In the genomic region with DNA sequence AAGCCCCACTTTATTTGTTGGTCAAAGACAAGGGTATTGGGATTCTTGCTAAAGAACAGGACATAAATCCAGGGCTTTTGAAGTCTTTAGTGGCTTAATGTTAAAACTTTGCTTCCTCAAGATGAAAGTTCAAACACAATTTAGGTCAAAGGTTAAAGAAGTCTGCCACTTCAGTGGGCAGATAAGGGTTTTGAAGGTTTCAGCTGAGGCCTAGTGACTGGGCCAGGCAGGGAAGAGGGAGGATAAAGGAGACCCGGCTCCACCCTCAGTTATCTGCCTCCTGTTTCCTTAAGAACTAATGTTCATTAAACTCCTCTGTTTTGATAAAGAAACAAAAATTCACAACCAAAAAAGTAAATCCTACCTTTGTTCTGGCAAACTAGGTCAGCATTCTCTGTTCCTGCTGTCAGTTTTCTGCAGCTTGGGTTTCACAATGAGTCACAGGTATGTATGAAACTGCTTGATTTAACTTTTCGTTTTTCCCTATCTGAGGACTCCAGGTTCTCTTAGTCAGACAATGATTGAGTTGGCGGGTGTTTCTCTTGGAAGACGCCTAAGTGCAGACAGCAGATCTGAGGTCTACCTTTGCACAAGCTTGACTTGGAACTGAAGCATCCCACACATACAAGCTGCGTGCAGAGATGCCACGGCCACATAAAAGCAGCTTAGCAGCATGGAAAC, we compare ENCODE assay signal across 9 cellular contexts.
DNase-seq lines count a peak whose midpoint lies in the region; ATAC-seq and TF ChIP-seq lines count a peak whose summit lies in the region.
"Had no signal": no experiment of that assay in that cellular context is flagged by ENCODE, and none has a peak within 500 bp of the region (broad histone marks: within the 10 kb centered on the region; RNA-seq: fewer than 3 reads in every experiment).

No MANE protein-coding gene starts in this region.

- peak overlapping the region; percentile 89 for H3K4me2 ChIP-seq in KMS-11
- no peak overlapping the region for H3K4me2 ChIP-seq in OCI-LY7 (ENCODE audit: low read length)

- H3K4me1 ChIP-seq in KMS-11 (ENCODE audit: low read depth, poor library complexity, severe bottlenecking) (peaks cover 73% of the 10 kb centered on the region), OCI-LY7 (ENCODE audit: insufficient read depth, low read length, poor library complexity, severe bottlenecking) (no peaks in the 10 kb centered on the region)

- TF ChIP-seq POLR2A in lower leg skin (IDR thresholded peaks at IDR 0.05) = no peak

- DNase-seq in NCI-H524 treated with DMSO at 0.1 percent for 48 hours (lab: John Stamatoyannopoulos, UW) (no peak), GF-D8 (lab: John Stamatoyannopoulos, UW) (no peak), lower leg skin (ENCODE audit: low spot score in 2 of 2) (no peak), OCI-LY7 (ENCODE audit: low spot score) (no peak)

- H2AFZ ChIP-seq in KMS-11 (ENCODE audit: low read depth) (no peak overlapping the region), OCI-LY7 (ENCODE audit: low read length) (no peak overlapping the region)

- BruUV-seq in OCI-LY7 (replicated peaks; lab: Mats Ljungman, UMichigan) = no TSS peak

- H3K36me3 ChIP-seq in KMS-11 (ENCODE audit: insufficient read depth) (no peaks in the 10 kb centered on the region), OCI-LY7 (ENCODE audit: insufficient read depth, low read length) (no peaks in the 10 kb centered on the region)

- intact Hi-C loops in lower leg skin (cut with DNase I; ENCODE audit: low total_unique reads) = no loop called here
- intact Hi-C loops in OCI-LY7 (cut with micrococcal nuclease; ENCODE audit: unreplicated experiment) = loop anchor here (10.0 kb wide), 2 partner anchors 406 to 506 kb away; no protein-coding TSS in a partner anchor

- 57 to 60% methylated on average over 6 of the region's 6 CpGs for WGBS in lower leg skin, 2 donors

- TF ChIP-seq CTCF in KMS-11 (conservative IDR thresholded peaks at IDR 0.05; ENCODE audit: low read depth, low read length) = no peak
- TF ChIP-seq CTCF in lower leg skin (IDR thresholded peaks at IDR 0.05) = no peak
- TF ChIP-seq CTCF in OCI-LY7 (conservative IDR thresholded peaks at IDR 0.05; ENCODE audit: low read length) = no peak

- H3K79me2 ChIP-seq in KMS-11 (ENCODE audit: insufficient read depth, low read depth) = no peaks in the 10 kb centered on the region
- H3K79me2 ChIP-seq in OCI-LY7 (ENCODE audit: insufficient read depth, low read depth, low read length) = no peaks in the 10 kb centered on the region

- CTCF ChIA-PET in OCI-LY7 (lab: Charles Lee; ENCODE audit: unreplicated experiment) = no interaction called here

- H4K20me1 ChIP-seq in KMS-11 (ENCODE audit: insufficient read depth) = no peaks in the 10 kb centered on the region
- no peaks in the 10 kb centered on the region for H4K20me1 ChIP-seq in OCI-LY7 (ENCODE audit: insufficient read depth, low read length)

- peak overlapping the region; percentile 48; the same call in 1 of the 2 replicates for H3K9ac ChIP-seq in KMS-11

- no peaks in the 10 kb centered on the region for H3K9me3 ChIP-seq in OCI-LY7 (ENCODE audit: low read length)

- POLR2A ChIA-PET in OCI-LY7 (lab: Charles Lee) = interaction anchor here (0.6 to 0.7 kb wide), 3 partner anchors 285 to 600 kb away, joined by 3 to 4 read pairs (median 3); no protein-coding TSS in a partner anchor

- peak; percentile 92 for ATAC-seq in GM18508 (IDR thresholded peaks at IDR 0.05; ENCODE audit: insufficient read depth, unreplicated experiment)
- peak; percentile 98 for ATAC-seq in GM21723 (IDR thresholded peaks at IDR 0.05; ENCODE audit: unreplicated experiment)
- ATAC-seq in esophagus mucosa = peak; percentile 80

- H3K9me2 ChIP-seq in OCI-LY7 (ENCODE audit: insufficient read depth, low read length) = no peaks in the 10 kb centered on the region

- H3K27me3 ChIP-seq in KMS-11 (ENCODE audit: insufficient read depth, low read depth) = no peaks in the 10 kb centered on the region

- H3K4me3 ChIP-seq in KMS-11 (IDR thresholded peaks at IDR 0.05; ENCODE audit: insufficient read depth, low read depth, low read length) (no peak overlapping the region), lower leg skin (ENCODE audit: low read depth, poor library complexity, severe bottlenecking) (no peak overlapping the region), OCI-LY7 (ENCODE audit: low read depth, low read length, poor library complexity, severe bottlenecking) (no peak overlapping the region)
- H3K4me3 ChIP-seq: skin epidermis had no signal

- peak overlapping the region; percentile 96 for H3K27ac ChIP-seq in KMS-11
- H3K27ac ChIP-seq in OCI-LY7 (ENCODE audit: low read depth, low read length, poor library complexity, severe bottlenecking) = no peak overlapping the region
